9 cellular contexts compared by ENCODE assay signal in genomic region chr11:60700689-60701508, GRCh38. TPM values are rescaled to one million over a fixed set of nuclear protein-coding genes. Genes with fewer than 3 reads are reported as not detected.
DNase-seq lines count a peak whose midpoint lies in the region; ATAC-seq and TF ChIP-seq lines count a peak whose summit lies in the region.
"Had no signal": no experiment of that assay in that cellular context is flagged by ENCODE, and none has a peak within 500 bp of the region (broad histone marks: within the 10 kb centered on the region; RNA-seq: fewer than 3 reads in every experiment).

No MANE protein-coding gene starts in this region.

- no peaks in the 10 kb centered on the region for H4K20me1 ChIP-seq in PC-9 (ENCODE audit: insufficient read depth)

- H3K4me1 ChIP-seq in PC-9 (replicated peaks; ENCODE audit: insufficient read depth) (no peaks in the 10 kb centered on the region), iPS DF 6.9 (ENCODE audit: control insufficient read depth, insufficient read depth, low read length) (no peaks in the 10 kb centered on the region), gastroesophageal sphincter (no peaks in the 10 kb centered on the region)

- H3K9me3 ChIP-seq in PC-9 (ENCODE audit: insufficient read depth, low read depth) (no peaks in the 10 kb centered on the region), iPS DF 6.9 (ENCODE audit: control insufficient read depth, insufficient read depth, low read length) (no peaks in the 10 kb centered on the region), gastroesophageal sphincter (no peaks in the 10 kb centered on the region)

- no peak overlapping the region for H2AFZ ChIP-seq in PC-9

- H3K36me3 ChIP-seq in PC-9 (ENCODE audit: low read depth) (no peaks in the 10 kb centered on the region), iPS DF 6.9 (ENCODE audit: control insufficient read depth, insufficient read depth, low read length) (no peaks in the 10 kb centered on the region), gastroesophageal sphincter (no peaks in the 10 kb centered on the region)

- no peak for ATAC-seq in gastroesophageal sphincter
- no peak for ATAC-seq in GM21423 (IDR thresholded peaks at IDR 0.05; ENCODE audit: unreplicated experiment)

- no peak for TF ChIP-seq POLR2A in gastroesophageal sphincter (IDR thresholded peaks at IDR 0.05)

- H3K4me2 ChIP-seq in PC-9 = no peak overlapping the region

- TF ChIP-seq CTCF in PC-9 (conservative IDR thresholded peaks at IDR 0.05) = peak; percentile 56
- no peak for TF ChIP-seq CTCF in gastroesophageal sphincter (IDR thresholded peaks at IDR 0.05)

- H3K9me2 ChIP-seq in PC-9 (ENCODE audit: insufficient read depth) = no peaks in the 10 kb centered on the region

- POLR2A ChIA-PET in PC-9 (lab: Charles Lee; ENCODE audit: unreplicated experiment) = no interaction called here

- H3K27me3 ChIP-seq in PC-9 (ENCODE audit: insufficient read depth, low read depth) = peaks cover 46% of the 10 kb centered on the region
- no peaks in the 10 kb centered on the region for H3K27me3 ChIP-seq in iPS DF 6.9 (ENCODE audit: control insufficient read depth, insufficient read depth, low read length)
- peaks cover 3% of the 10 kb centered on the region for H3K27me3 ChIP-seq in gastroesophageal sphincter

- no peaks in the 10 kb centered on the region for H3F3A ChIP-seq in PC-9 (ENCODE audit: insufficient read depth, low read depth)

- no peak for TF ChIP-seq EP300 in gastroesophageal sphincter (IDR thresholded peaks at IDR 0.05)

- no peaks in the 10 kb centered on the region for H3K79me2 ChIP-seq in PC-9 (ENCODE audit: low read depth)

- intact Hi-C loops in PC-9 (cut with micrococcal nuclease; ENCODE audit: unreplicated experiment) = no loop called here

- WGBS in iPS DF 6.9 (ENCODE audit: insufficient coverage, insufficient read length) = no CpG with 5 or more reads among the region's 15 CpGs
- 49 to 67% methylated on average over 11 to 12 of the region's 15 CpGs for WGBS in gastroesophageal sphincter (ENCODE audit: low coverage in 1 of 2), 2 donors

- H3K27ac ChIP-seq in PC-9 (no peak overlapping the region), iPS DF 6.9 (ENCODE audit: low read length) (no peak overlapping the region), gastroesophageal sphincter (no peak overlapping the region)
- H3K27ac ChIP-seq: skin epidermis had no signal

- DNase-seq in COLO668 (lab: John Stamatoyannopoulos, UW; ENCODE audit: unreplicated experiment) = peak; percentile 75
- peak; percentile 32 for DNase-seq in HT1080 (ENCODE audit: low read depth)
- DNase-seq in PC-9 = peak in 1 of 2 experiments; percentile 19
- DNase-seq in iPS DF 6.9 (ENCODE audit: low read depth, low spot score) = peak; percentile 39
- DNase-seq in AG08396 (ENCODE audit: low spot score) = no peak
- DNase-seq in inferior parietal cortex (ENCODE audit: extremely low spot score) = no peak

- H3K4me3 ChIP-seq in PC-9 = no peak overlapping the region
- H3K4me3 ChIP-seq in iPS DF 6.9 (ENCODE audit: low read length) = no peak overlapping the region
- H3K4me3 ChIP-seq in gastroesophageal sphincter = no peak overlapping the region
- H3K4me3 ChIP-seq: skin epidermis had no signal

- CTCF ChIA-PET in PC-9 (lab: Charles Lee) = no interaction called here

- BruUV-seq in PC-9 (replicated peaks; lab: Mats Ljungman, UMichigan) = no TSS peak

RNA-seq across cellular contexts. Expression of gene MS4A8, which starts 1.5 kb away (rescaled TPM):
- total RNA-seq in HT1080 (2014; rRNA removed; shearing (Covaris generic)) = not detected in 2 replicates
- not detected in 2 replicates for polyA plus RNA-seq in HT1080 (2015; cell fraction: cytosol; rRNA removed)
- not detected in 2 replicates for polyA plus RNA-seq in HT1080 (2015; cell fraction: nucleus; rRNA removed)
- not detected in 2 replicates for total RNA-seq in PC-9 (2021)
- total RNA-seq in gastroesophageal sphincter = not detected

RNA-seq across cellular contexts. Expression of gene MS4A18, which starts 23.6 kb away (rescaled TPM):
- not detected in 2 replicates for total RNA-seq in HT1080 (2014; rRNA removed; shearing (Covaris generic))
- polyA plus RNA-seq in HT1080 (2015; cell fraction: cytosol; rRNA removed) = not detected in 2 replicates
- polyA plus RNA-seq in HT1080 (2015; cell fraction: nucleus; rRNA removed) = not detected in 2 replicates
- total RNA-seq in PC-9 (2021) (not detected in 2 replicates), gastroesophageal sphincter (not detected)

RNA-seq across cellular contexts. Expression of gene MS4A15, which starts 55.8 kb away (rescaled TPM):
- total RNA-seq in HT1080 (2014; rRNA removed; shearing (Covaris generic)) = not detected in 2 replicates
- polyA plus RNA-seq in HT1080 (2015; cell fraction: cytosol; rRNA removed) = 0.11 and 0.13 TPM in 2 replicates
- polyA plus RNA-seq in HT1080 (2015; cell fraction: nucleus; rRNA removed) = not detected in 2 replicates
- total RNA-seq in PC-9 (2021) (not detected in 2 replicates), gastroesophageal sphincter (not detected)

Comparison
In these comparisons a context has a peak if more than half of its experiments do, and no peak if none do; other contexts are left out.
1. DNase-seq: peak in COLO668 (single experiment), HT1080 (single experiment) and iPS DF 6.9 (single experiment); none in AG08396 (single experiment) and inferior parietal cortex (single experiment).